ENCODE assay signal across 10 cellular contexts in genomic region chrX:153515435-153515834, GRCh38. TPM values are rescaled to one million over a fixed set of nuclear protein-coding genes. Genes with fewer than 3 reads are reported as not detected.
"Had no signal": no experiment of that assay in that cellular context is flagged by ENCODE, and none has a peak within 500 bp of the region (broad histone marks: within the 10 kb centered on the region; RNA-seq: fewer than 3 reads in every experiment).

No MANE protein-coding gene starts in this region.

- H3K36me3 Mint-ChIP-seq: IgD-negative memory B cell had no signal

- H3K4me3 ChIP-seq: GM23248, HAP-1 had no signal

- H3K9ac ChIP-seq: GM23248 had no signal

- FAIRE-seq: HTR-8/SVneo had no signal

- H3K4me1 ChIP-seq: HAP-1 had no signal

- ATAC-seq: HCT116 had no signal

- H3K27ac ChIP-seq: GM23248 had no signal

- H3K9me3 ChIP-seq: HAP-1 had no signal

- H3K36me3 ChIP-seq: HAP-1 had no signal

- H2AFZ ChIP-seq: GM23248 had no signal

- DNase-seq: GM23248, GOT3, H7, KBM-7 had no signal

- H3K27ac Mint-ChIP-seq: IgD-negative memory B cell had no signal

RNA-seq across cellular contexts. Expression of gene ATP2B3, which starts 2.0 kb away (rescaled TPM):
- total RNA-seq: GM23248, H4, H7, HT-29 had no signal
- polyA plus RNA-seq: GM23248, IgD-negative memory B cell had no signal

RNA-seq across cellular contexts. Expression of gene BGN, which starts 20.7 kb away (rescaled TPM):
- total RNA-seq: H4 had no signal
- polyA plus RNA-seq: IgD-negative memory B cell had no signal
